In the genomic region with DNA sequence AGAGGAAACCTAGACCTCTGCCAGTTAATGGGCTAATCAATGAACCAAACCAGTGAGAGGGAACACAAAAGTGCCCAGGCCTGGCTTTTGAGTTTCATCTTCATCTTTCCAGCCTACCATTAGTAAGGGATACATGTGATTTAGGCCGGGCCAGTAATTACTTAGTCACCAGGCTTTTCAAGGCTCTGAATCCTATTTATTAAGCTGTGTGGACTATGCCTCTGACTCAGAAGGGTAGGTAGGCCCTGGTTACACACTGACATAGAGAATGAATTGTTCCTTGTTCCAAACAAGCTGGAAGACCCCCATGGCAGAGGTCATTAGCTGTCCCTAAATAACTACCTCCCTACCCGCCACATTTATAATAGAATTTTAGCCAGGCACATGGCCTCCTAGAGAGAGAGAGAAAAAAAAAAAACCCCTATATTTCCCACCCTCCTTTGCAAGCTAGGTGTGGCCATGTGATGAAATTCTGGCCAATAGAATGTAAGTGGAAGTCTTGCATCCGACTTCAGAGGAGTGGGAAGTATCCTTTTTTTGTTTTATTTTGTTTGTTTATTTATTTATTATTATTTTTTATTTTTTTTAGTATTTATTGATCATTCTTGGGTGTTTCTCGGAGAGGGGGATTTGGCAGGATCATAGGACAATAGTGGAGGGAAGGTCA, we compare ENCODE assay signal across 24 cellular contexts.
DNase-seq lines count a peak whose midpoint lies in the region; ATAC-seq and TF ChIP-seq lines count a peak whose summit lies in the region.
"Had no signal": no experiment of that assay in that cellular context is flagged by ENCODE, and none has a peak within 500 bp of the region (broad histone marks: within the 10 kb centered on the region; RNA-seq: fewer than 3 reads in every experiment).

No MANE protein-coding gene starts in this region.

- intact Hi-C loops in dorsolateral prefrontal cortex (cut with DNase I) (no loop called here), aorta (cut with DNase I) (no loop called here), heart right ventricle (cut with DNase I) (no loop called here)

- H3K4me1 ChIP-seq in aorta (ENCODE audit: control insufficient read depth in 1 of 2, insufficient read depth in 2 of 2, low read length in 2 of 2) (no peaks in the 10 kb centered on the region), heart right ventricle (peaks cover 0 to 6% (median 0%) of the 10 kb centered on the region in 9 donors)
- H3K4me1 ChIP-seq: upper lobe of left lung had no signal

- H3K9me3 ChIP-seq in aorta (ENCODE audit: control insufficient read depth, low read length) (no peaks in the 10 kb centered on the region), heart right ventricle (peaks cover 0 to 12% (median 0%) of the 10 kb centered on the region in 11 donors)
- H3K9me3 ChIP-seq: upper lobe of left lung had no signal

- H3K36me3 ChIP-seq in aorta (ENCODE audit: control insufficient read depth in 1 of 2, insufficient read depth in 2 of 2, low read length in 1 of 2) = no peaks in the 10 kb centered on the region
- H3K36me3 ChIP-seq in heart right ventricle = no peaks in the 10 kb centered on the region
- H3K36me3 ChIP-seq: upper lobe of left lung, WERI-Rb-1 had no signal

- TF ChIP-seq CTCF in epithelial cell of esophagus (IDR thresholded peaks at IDR 0.05; ENCODE audit: insufficient read depth, low read depth, low read length, missing control alignments) (no peak), dorsolateral prefrontal cortex (IDR thresholded peaks at IDR 0.05 in 54 of 56, conservative IDR thresholded peaks at IDR 0.05 in 2 of 56; ENCODE audit: low read depth in 1 of 56, partially characterized antibody in 56 of 56) (no peak), heart right ventricle (IDR thresholded peaks at IDR 0.05) (no peak)

- WGBS in aorta, 2 donors = 81 to 95% methylated on average over 4 of the region's 4 CpGs
- 91 to 100% methylated on average over 4 of the region's 4 CpGs for WGBS in heart right ventricle, 2 donors

- H3K27ac ChIP-seq in dorsolateral prefrontal cortex (no peak overlapping the region), aorta (ENCODE audit: low read depth in 1 of 2, low read length in 2 of 2) (no peak overlapping the region), heart right ventricle (no peak overlapping the region)
- H3K27ac ChIP-seq: WERI-Rb-1 had no signal

- DNase-seq in ELR (ENCODE audit: low read depth) (peak; percentile 69), NCI-H82 (lab: John Stamatoyannopoulos, UW) (peak; percentile 61), epithelial cell of esophagus (ENCODE audit: low read depth) (peak; percentile 54), renal cortical epithelial cell (ENCODE audit: low read depth) (peak; percentile 78), dorsolateral prefrontal cortex (no peak), aorta (no peak), Kasumi-1 (lab: John Stamatoyannopoulos, UW) (no peak), heart right ventricle (no peak)
- DNase-seq: activated CD4-positive, alpha-beta T cell treated with anti-CD3 and anti-CD28 coated beads, Interleukin-2, amount 50 U/mL, for 1 hour; activated CD8-positive, alpha-beta memory T cell treated with anti-CD3 and anti-CD28 coated beads, Interleukin-2, amount 50 U/mL, for 4 hours; caudate nucleus; COR-L47; DMS79 treated with DMSO at 0.1 percent for 48 hours; erythroblast; glutamatergic neuron; left ventricle myocardium superior; NCI-H2171; NCI-H526 treated with DMSO at 0.1 percent for 48 hours; nephron progenitor cell; SIG-M5; stimulated activated CD4-positive, alpha-beta T cell treated with anti-CD3 and anti-CD28 coated beads, Interleukin-4, amount 100 ng/mL, for 4 hours; stimulated activated naive CD8-positive, alpha-beta T cell treated with anti-CD3 and anti-CD28 coated beads, Interleukin-15, amount 100 ng/mL, for 72 hours; upper lobe of left lung; WERI-Rb-1 had no signal

- ATAC-seq in aorta (ENCODE audit: low FRiP score) = no peak
- ATAC-seq in heart right ventricle = no peak
- ATAC-seq: left ventricle myocardium superior; stimulated activated naive CD8-positive, alpha-beta T cell treated with anti-CD3 and anti-CD28 coated beads, Interleukin-15, amount 100 ng/mL, for 72 hours had no signal

- H3K27me3 ChIP-seq in dorsolateral prefrontal cortex (peaks cover 0 to 39% (median 8%) of the 10 kb centered on the region in 45 donors), aorta (ENCODE audit: control insufficient read depth in 1 of 2, insufficient read depth in 2 of 2, low read length in 1 of 2) (no peaks in the 10 kb centered on the region), heart right ventricle (peaks cover 0 to 12% (median 0%) of the 10 kb centered on the region in 7 donors)
- H3K27me3 ChIP-seq: upper lobe of left lung had no signal

- no peak overlapping the region for H3K4me3 ChIP-seq in epithelial cell of esophagus (ENCODE audit: low read length)
- no peak overlapping the region for H3K4me3 ChIP-seq in dorsolateral prefrontal cortex
- no peak overlapping the region for H3K4me3 ChIP-seq in aorta (ENCODE audit: low read length in 2 of 2)
- no peak overlapping the region for H3K4me3 ChIP-seq in heart right ventricle
- H3K4me3 ChIP-seq: upper lobe of left lung had no signal

Comparison
In these comparisons a context has a peak if more than half of its experiments do, and no peak if none do; other contexts are left out.
1. DNase-seq: peak in ELR (single experiment), NCI-H82 (single experiment), epithelial cell of esophagus (single experiment) and renal cortical epithelial cell (single experiment); none in dorsolateral prefrontal cortex (0 of 10), aorta (0 of 2), Kasumi-1 (0 of 2) and heart right ventricle (0 of 2).